In the genomic region with DNA sequence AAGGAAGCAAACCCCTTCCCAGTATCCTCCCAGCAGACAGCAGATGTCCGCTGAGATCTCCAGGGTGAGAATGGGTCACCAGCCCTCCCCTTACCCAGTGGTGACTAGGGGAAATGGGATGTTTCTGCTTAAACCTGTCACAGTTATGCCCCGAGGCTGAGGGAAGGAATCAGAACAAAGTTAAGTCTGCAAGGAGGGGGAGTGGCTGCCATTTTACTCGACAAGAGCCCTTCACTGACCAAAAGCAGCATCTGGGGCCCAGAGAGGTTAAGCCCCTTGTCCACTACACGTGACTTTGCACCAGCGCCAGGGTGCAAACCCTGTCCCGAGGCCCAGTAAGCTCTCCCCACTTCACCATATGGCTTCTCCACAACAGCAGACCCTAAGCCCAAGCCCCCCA, we compare ENCODE assay signal across 23 cellular contexts. TPM values are rescaled to one million over a fixed set of nuclear protein-coding genes. Genes with fewer than 3 reads are reported as not detected.
DNase-seq lines count a peak whose midpoint lies in the region; ATAC-seq, FAIRE-seq and TF ChIP-seq lines count a peak whose summit lies in the region.
"Had no signal": no experiment of that assay in that cellular context is flagged by ENCODE, and none has a peak within 500 bp of the region (broad histone marks: within the 10 kb centered on the region; RNA-seq: fewer than 3 reads in every experiment).

No MANE protein-coding gene starts in this region.

- WGBS in pancreas, 2 donors = 55 to 60% methylated on average over 6 of the region's 6 CpGs
- 51 to 56% methylated on average over 3 to 6 of the region's 6 CpGs for WGBS in upper lobe of left lung, 2 donors

- H3K27ac ChIP-seq in left ventricle myocardium inferior (replicated peaks) = peak overlapping the region; percentile 94
- H3K27ac ChIP-seq in ascending aorta = peak overlapping the region; percentile 80 to 92
- peak overlapping the region; percentile 68 to 83 (median 76) for H3K27ac ChIP-seq in pancreas
- peak overlapping the region in 3 of 4 donors; percentile 45 to 75 (median 48) for H3K27ac ChIP-seq in upper lobe of left lung
- H3K27ac ChIP-seq: hepatocyte, HL-60, SJCRH30 had no signal

- no peak overlapping the region for H3K4me3 Mint-ChIP-seq in activated T-cell treated with anti-CD3 and anti-CD28 coated beads, Interleukin-2, amount 50 U/mL, for 24 hours
- H3K4me3 Mint-ChIP-seq: CD4-positive, alpha-beta memory T cell; nephron progenitor cell; stimulated activated memory B cell treated with anti-CD40 and anti-IgM and Interleukin-4, amounts not matched to agents 10 μg/mL and 1 μg/mL and 100 μg/mL, for 72 hours had no signal

- no peak for DNase-seq in left ventricle myocardium inferior
- DNase-seq in cardiac septum (ENCODE audit: low spot score) = no peak
- DNase-seq in ascending aorta (ENCODE audit: low spot score in 2 of 2) = no peak
- DNase-seq in pancreas = no peak
- no peak for DNase-seq in upper lobe of left lung
- no peak for DNase-seq in activated T-cell treated with anti-CD3 and anti-CD28 coated beads, Interleukin-2, amount 50 U/mL, for 24 hours
- DNase-seq in AG08395 (ENCODE audit: low spot score) = no peak
- DNase-seq in activated naive CD4-positive, alpha-beta T cell (lab: John Stamatoyannopoulos, UW) = no peak
- DNase-seq: activated CD4-positive, CD25-positive, alpha-beta regulatory T cell treated with anti-CD3 and anti-CD28 coated beads, Interleukin-2, amount 50 U/mL, for 72 hours; CD4-positive, alpha-beta memory T cell; central memory CD4-positive, alpha-beta T cell; esophagus squamous epithelium; nephron progenitor cell; stimulated activated CD4-positive, alpha-beta T cell treated with anti-CD3 and anti-CD28 coated beads, Interleukin-15, amount 100 ng/mL, for 24 hours had no signal

- ATAC-seq in pancreas (no peak), upper lobe of left lung (ENCODE audit: low FRiP score in 2 of 2) (no peak)
- ATAC-seq: stimulated activated memory B cell treated with anti-CD40 and anti-IgM and Interleukin-4, amounts not matched to agents 10 μg/mL and 1 μg/mL and 100 μg/mL, for 72 hours had no signal

- peaks cover 40% of the 10 kb centered on the region for H3K4me1 ChIP-seq in left ventricle myocardium inferior
- H3K4me1 ChIP-seq in ascending aorta = peaks cover 23 to 33% of the 10 kb centered on the region in 2 donors
- peaks cover 0 to 5% (median 3%) of the 10 kb centered on the region in 3 donors for H3K4me1 ChIP-seq in pancreas
- peaks cover 6 to 22% (median 16%) of the 10 kb centered on the region in 4 donors for H3K4me1 ChIP-seq in upper lobe of left lung
- H3K4me1 ChIP-seq: HAP-1 had no signal

- intact Hi-C loops in left ventricle myocardium inferior (cut with micrococcal nuclease) = no loop called here
- intact Hi-C loops in cardiac septum (cut with DNase I) = loop anchor here (5.0 to 10.0 kb wide), 3 partner anchors 113 to 268 kb away; no protein-coding TSS in a partner anchor
- intact Hi-C loops in ascending aorta (cut with DNase I) = loop anchor here (5.0 to 10.0 kb wide), 3 partner anchors 460 to 1580 kb away; partner anchors contain the start of gene MCMBP
- intact Hi-C loops in pancreas (cut with DNase I) = no loop called here

- H3K9me3 ChIP-seq in left ventricle myocardium inferior (replicated peaks) (no peaks in the 10 kb centered on the region), ascending aorta (no peaks in the 10 kb centered on the region), pancreas (no peaks in the 10 kb centered on the region), upper lobe of left lung (no peaks in the 10 kb centered on the region)
- H3K9me3 ChIP-seq: esophagus squamous epithelium, HAP-1, SJCRH30 had no signal

- no peak for FAIRE-seq in pancreas (lab: Jason Lieb, UNC)
- FAIRE-seq: GM19239, islet of Langerhans had no signal

- peaks cover 6% of the 10 kb centered on the region for H3K4me1 Mint-ChIP-seq in activated T-cell treated with anti-CD3 and anti-CD28 coated beads, Interleukin-2, amount 50 U/mL, for 24 hours (ENCODE audit: low read depth)
- H3K4me1 Mint-ChIP-seq: IgD-negative memory B cell had no signal

- H3K9me3 Mint-ChIP-seq in activated T-cell treated with anti-CD3 and anti-CD28 coated beads, Interleukin-2, amount 50 U/mL, for 24 hours = no peaks in the 10 kb centered on the region
- H3K9me3 Mint-ChIP-seq: CD4-positive, alpha-beta memory T cell; IgD-negative memory B cell; stimulated activated memory B cell treated with anti-CD40 and anti-IgM and Interleukin-4, amounts not matched to agents 10 μg/mL and 1 μg/mL and 100 μg/mL, for 72 hours had no signal

- no peak overlapping the region for H3K27ac Mint-ChIP-seq in activated T-cell treated with anti-CD3 and anti-CD28 coated beads, Interleukin-2, amount 50 U/mL, for 24 hours
- H3K27ac Mint-ChIP-seq: CD4-positive, alpha-beta memory T cell; IgD-negative memory B cell; nephron progenitor cell; progenitor cell of endocrine pancreas; stimulated activated memory B cell treated with anti-CD40 and anti-IgM and Interleukin-4, amounts not matched to agents 10 μg/mL and 1 μg/mL and 100 μg/mL, for 72 hours had no signal

- TF ChIP-seq EP300 in upper lobe of left lung (IDR thresholded peaks at IDR 0.05) = no peak

- TF ChIP-seq CTCF in left ventricle myocardium inferior (IDR thresholded peaks at IDR 0.05; ENCODE audit: borderline replicate concordance) (no peak), ascending aorta (IDR thresholded peaks at IDR 0.05) (no peak), pancreas (IDR thresholded peaks at IDR 0.05) (no peak), upper lobe of left lung (IDR thresholded peaks at IDR 0.05) (no peak)

- H3K27me3 Mint-ChIP-seq in activated T-cell treated with anti-CD3 and anti-CD28 coated beads, Interleukin-2, amount 50 U/mL, for 24 hours = peaks cover 4% of the 10 kb centered on the region
- H3K27me3 Mint-ChIP-seq: CD4-positive, alpha-beta memory T cell had no signal

- no peaks in the 10 kb centered on the region for H3K27me3 ChIP-seq in left ventricle myocardium inferior (ENCODE audit: low read depth)
- H3K27me3 ChIP-seq in ascending aorta = no peaks in the 10 kb centered on the region
- H3K27me3 ChIP-seq in pancreas = no peaks in the 10 kb centered on the region
- H3K27me3 ChIP-seq in upper lobe of left lung = no peaks in the 10 kb centered on the region
- H3K27me3 ChIP-seq: esophagus squamous epithelium, hepatocyte, SJCRH30 had no signal

- no peaks in the 10 kb centered on the region for H3K36me3 ChIP-seq in left ventricle myocardium inferior
- H3K36me3 ChIP-seq in ascending aorta = no peaks in the 10 kb centered on the region
- H3K36me3 ChIP-seq in pancreas = no peaks in the 10 kb centered on the region
- H3K36me3 ChIP-seq in upper lobe of left lung = no peaks in the 10 kb centered on the region
- H3K36me3 ChIP-seq: esophagus squamous epithelium, HAP-1, SJCRH30 had no signal

- no peaks in the 10 kb centered on the region for H3K36me3 Mint-ChIP-seq in activated T-cell treated with anti-CD3 and anti-CD28 coated beads, Interleukin-2, amount 50 U/mL, for 24 hours (ENCODE audit: low read depth)
- H3K36me3 Mint-ChIP-seq: CD4-positive, alpha-beta memory T cell; IgD-negative memory B cell; stimulated activated memory B cell treated with anti-CD40 and anti-IgM and Interleukin-4, amounts not matched to agents 10 μg/mL and 1 μg/mL and 100 μg/mL, for 72 hours had no signal

- no peak for TF ChIP-seq POLR2A in upper lobe of left lung (IDR thresholded peaks at IDR 0.05)

- H3K4me3 ChIP-seq in left ventricle myocardium inferior (no peak overlapping the region), ascending aorta (no peak overlapping the region), pancreas (no peak overlapping the region), upper lobe of left lung (no peak overlapping the region)
- H3K4me3 ChIP-seq: esophagus squamous epithelium, HAP-1, hepatocyte, SJCRH30 had no signal

RNA-seq across cellular contexts. Expression of gene NANOS1, which starts 4.6 kb away (rescaled TPM):
- total RNA-seq in left ventricle myocardium inferior (11.7 TPM), cardiac septum (10.3 TPM), ascending aorta (5.3 TPM), pancreas (1 to 10 TPM in 4 of 6 donors, under 1 TPM in 2; 0.47 to 1.9 (median 1.2) TPM), upper lobe of left lung (1 to 10 TPM in 3 of 6 donors, under 1 TPM in 1, not detected in 2; 0.69 to 3.0 (median 1.9) TPM)
- polyA plus RNA-seq in pancreas = 1 to 10 TPM; 2.2 to 7.7 TPM
- polyA plus RNA-seq: IgD-negative memory B cell had no signal

RNA-seq across cellular contexts. Expression of gene EIF3A, which starts 55.7 kb away (rescaled TPM):
- total RNA-seq in left ventricle myocardium inferior (103 TPM), cardiac septum (133 TPM), ascending aorta (59.4 TPM), pancreas (100 to 1,000 TPM in 4 of 6 donors, 10 to 100 TPM in 2; 64.8 to 145 (median 106) TPM), upper lobe of left lung (100 to 1,000 TPM in 4 of 6 donors, 10 to 100 TPM in 2; 90.2 to 138 (median 107) TPM)
- polyA plus RNA-seq in pancreas = 10 to 100 TPM; 37.2 to 42.1 TPM

Comparison
In these comparisons a context has a peak if more than half of its experiments do, and no peak if none do; other contexts are left out.
1. intact Hi-C loops: an anchor here in cardiac septum (5.0 to 10.0 kb wide) and ascending aorta (5.0 to 10.0 kb wide); none called in left ventricle myocardium inferior and pancreas.